In genomic region chr2:45612265-45612664, GRCh38 we compare ENCODE assay signal across 8 cellular contexts. TPM values are rescaled to one million over a fixed set of nuclear protein-coding genes. Genes with fewer than 3 reads are reported as not detected.
DNase-seq lines count a peak whose midpoint lies in the region; ATAC-seq and TF ChIP-seq lines count a peak whose summit lies in the region.

No MANE protein-coding gene starts in this region.

- no peaks in the 10 kb centered on the region for H3K9me3 Mint-ChIP-seq in endothelial cell (ENCODE audit: unreplicated experiment)
- H3K9me3 Mint-ChIP-seq in neural progenitor cell = no peaks in the 10 kb centered on the region

- H3K79me2 ChIP-seq in neural progenitor cell (ENCODE audit: low read depth) = peaks cover 30% of the 10 kb centered on the region

- no peak overlapping the region for H3K27ac ChIP-seq in neural progenitor cell
- peak overlapping the region in 1 of 10 donors; percentile 94 for H3K27ac ChIP-seq in heart right ventricle

- peaks cover 8% of the 10 kb centered on the region for H3F3A ChIP-seq in neural progenitor cell (ENCODE audit: low read depth)

- H3K4me1 ChIP-seq in neural progenitor cell (peaks cover 4% of the 10 kb centered on the region), heart right ventricle (peaks cover 3 to 21% (median 12%) of the 10 kb centered on the region in 9 donors)

- TF ChIP-seq CTCF in endothelial cell (IDR thresholded peaks at IDR 0.05; ENCODE audit: unreplicated experiment) = no peak
- no peak for TF ChIP-seq CTCF in neural progenitor cell (IDR thresholded peaks at IDR 0.05)
- no peak for TF ChIP-seq CTCF in heart right ventricle (IDR thresholded peaks at IDR 0.05)

- intact Hi-C loops in heart right ventricle (cut with DNase I) = no loop called here

- H3K4me2 ChIP-seq in neural progenitor cell = no peak overlapping the region

- ATAC-seq in GM19328 (IDR thresholded peaks at IDR 0.05; ENCODE audit: unreplicated experiment) (no peak), GM18502 (IDR thresholded peaks at IDR 0.05; ENCODE audit: poor library complexity, unreplicated experiment) (no peak), heart right ventricle (no peak)

- no peak overlapping the region for H3K4me3 ChIP-seq in neural progenitor cell
- no peak overlapping the region for H3K4me3 ChIP-seq in heart right ventricle

- H3K36me3 ChIP-seq in neural progenitor cell (no peaks in the 10 kb centered on the region), heart right ventricle (no peaks in the 10 kb centered on the region)

- 59 to 70% methylated on average over 2 of the region's 2 CpGs for WGBS in heart right ventricle, 2 donors

- DNase-seq in Caki2 (ENCODE audit: low read depth) = peak; percentile 63
- DNase-seq in LoVo (ENCODE audit: low spot score) = peak; percentile 36
- no peak for DNase-seq in endothelial cell (ENCODE audit: low spot score)
- DNase-seq in neural progenitor cell (ENCODE audit: low spot score) = no peak
- no peak for DNase-seq in NCI-H1092 treated with DMSO at 0.1 percent for 48 hours (lab: John Stamatoyannopoulos, UW)
- no peak for DNase-seq in heart right ventricle

- H3K9ac ChIP-seq in neural progenitor cell = no peak overlapping the region

- H3K36me3 Mint-ChIP-seq in endothelial cell (ENCODE audit: low read depth, unreplicated experiment) (no peaks in the 10 kb centered on the region), neural progenitor cell (no peaks in the 10 kb centered on the region)

- H3K27me3 Mint-ChIP-seq in endothelial cell (ENCODE audit: unreplicated experiment) (peaks cover 2% of the 10 kb centered on the region), neural progenitor cell (ENCODE audit: insufficient read depth, low read depth) (no peaks in the 10 kb centered on the region)

- H3K4me3 Mint-ChIP-seq in endothelial cell (ENCODE audit: unreplicated experiment) (peak overlapping the region; percentile 32), neural progenitor cell (peak overlapping the region; percentile 98)

- H3K4me1 Mint-ChIP-seq in endothelial cell (ENCODE audit: unreplicated experiment) = peaks cover 20% of the 10 kb centered on the region
- peaks cover 12% of the 10 kb centered on the region for H3K4me1 Mint-ChIP-seq in neural progenitor cell

- in situ Hi-C loops in Caki2 (cut with HindIII; ENCODE audit: low pct_unique_long_range_greater_than_20kb, low sequenced_read_pairs) = no loop called here

- no peaks in the 10 kb centered on the region for H4K20me1 ChIP-seq in neural progenitor cell (ENCODE audit: low read depth)

- H3K27ac Mint-ChIP-seq in endothelial cell (ENCODE audit: unreplicated experiment) (no peak overlapping the region), neural progenitor cell (no peak overlapping the region)

- H3K27me3 ChIP-seq in neural progenitor cell (no peaks in the 10 kb centered on the region), heart right ventricle (no peaks in the 10 kb centered on the region)

- no peak overlapping the region for H2AFZ ChIP-seq in neural progenitor cell (replicated peaks)

- H3K9me3 ChIP-seq in neural progenitor cell (ENCODE audit: low read depth) = no peaks in the 10 kb centered on the region
- H3K9me3 ChIP-seq in heart right ventricle = no peaks in the 10 kb centered on the region

RNA-seq across cellular contexts. Expression of gene SRBD1, which starts 1.2 kb away (rescaled TPM):
- total RNA-seq in Caki2 (2014; rRNA removed; shearing (Covaris generic); ENCODE audit: low replicate concordance) = 3.8 and 4.7 TPM in 2 replicates
- total RNA-seq in endothelial cell (ENCODE audit: unreplicated experiment) (18.2 TPM), neural progenitor cell (ENCODE audit: low replicate concordance) (29.9 and 37.2 TPM in 2 replicates), heart right ventricle (10 to 100 TPM in 6 of 10 donors, 1 to 10 TPM in 4; 7.4 to 13.5 (median 11.2) TPM)
- polyA plus RNA-seq in heart right ventricle = 1 to 10 TPM; 2.5 to 2.9 TPM

RNA-seq across cellular contexts. Expression of gene PRKCE, which starts 39.2 kb away (rescaled TPM):
- 4.0 and 5.3 TPM in 2 replicates for total RNA-seq in Caki2 (2014; rRNA removed; shearing (Covaris generic); ENCODE audit: low replicate concordance)
- 24.2 TPM for total RNA-seq in endothelial cell (ENCODE audit: unreplicated experiment)
- total RNA-seq in neural progenitor cell (ENCODE audit: low replicate concordance) = 2.9 and 4.1 TPM in 2 replicates
- 10 to 100 TPM; 15.9 to 22.7 (median 17.3) TPM for total RNA-seq in heart right ventricle
- 1 to 10 TPM; 3.7 to 6.2 TPM for polyA plus RNA-seq in heart right ventricle

Comparison
In these comparisons a context has a peak if more than half of its experiments do, and no peak if none do; other contexts are left out.
1. DNase-seq: peak in Caki2 (single experiment) and LoVo (single experiment); none in endothelial cell (single experiment), neural progenitor cell (single experiment), NCI-H1092 treated with DMSO at 0.1 percent for 48 hours (single experiment) and heart right ventricle (0 of 2).